Comparison of ENCODE assay signal across 25 cellular contexts in the genomic region with DNA sequence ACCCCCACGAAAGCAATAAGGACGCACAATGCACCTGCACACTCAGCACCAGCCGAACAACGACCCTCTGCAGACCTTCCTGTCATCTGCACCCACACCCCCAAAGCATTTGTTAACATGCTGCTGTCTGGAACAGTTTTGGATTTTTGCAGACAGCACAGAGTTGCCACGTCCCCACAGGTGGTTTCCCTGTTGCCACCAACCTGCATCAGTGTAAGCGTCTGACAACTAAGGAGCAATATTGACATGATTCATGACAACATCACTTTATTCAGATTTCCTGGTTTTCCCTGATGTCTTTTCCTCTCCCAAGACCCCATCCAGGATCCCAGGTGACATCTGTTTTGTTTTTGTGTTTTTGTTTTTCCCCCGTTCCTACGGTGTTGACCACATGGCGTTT.
"Had no signal": no experiment of that assay in that cellular context is flagged by ENCODE, and none has a peak within 500 bp of the region (broad histone marks: within the 10 kb centered on the region; RNA-seq: fewer than 3 reads in every experiment).

No MANE protein-coding gene starts in this region.

- H3K36me3 Mint-ChIP-seq: activated naive CD4-positive, alpha-beta T cell treated with anti-CD3 and anti-CD28 coated beads, Interleukin-2, amount 50 U/mL, for 24 hours; natural killer cell treated with Interleukin-12 subunit alpha and Interleukin-12 subunit beta and Interleukin-15 and Interleukin-18, amount 100 ng/mL, for 72 hours; stimulated activated effector memory CD8-positive, alpha-beta T cell treated with anti-CD3 and anti-CD28 coated beads, Interleukin-12 subunit alpha, Interleukin-12 subunit beta, amount 100 ng/mL, for 72 hours had no signal

- H3K27ac ChIP-seq: esophagus muscularis mucosa, foreskin keratinocyte, left ventricle myocardium inferior, neutrophil, ovary, sigmoid colon, thoracic aorta, VCaP had no signal

- H3K4me3 Mint-ChIP-seq: activated CD4-positive, alpha-beta T cell treated with anti-CD3 and anti-CD28 coated beads, Interleukin-2, amount 10 ng/mL, durations not matched to agents 7 days and 5 days; activated naive CD4-positive, alpha-beta T cell treated with anti-CD3 and anti-CD28 coated beads, Interleukin-2, amount 50 U/mL, for 24 hours; activated T-cell treated with anti-CD3 and anti-CD28 coated beads, Interleukin-2, amount 50 U/mL, for 4 hours; activated T-helper 17 cell treated with anti-CD3 and anti-CD28 coated beads, Interleukin-2, amount 50 U/mL, for 72 hours; central memory CD8-positive, alpha-beta T cell; dendritic cell treated with granulocyte-macrophage colony-stimulating factor and Interleukin-4, amounts not matched to agents 40 ng/mL and 50 ng/mL, for 4 days; natural killer cell treated with Interleukin-12 subunit alpha and Interleukin-12 subunit beta and Interleukin-15 and Interleukin-18, amount 100 ng/mL, for 72 hours; stimulated activated effector memory CD8-positive, alpha-beta T cell treated with anti-CD3 and anti-CD28 coated beads, Interleukin-12 subunit alpha, Interleukin-12 subunit beta, amount 100 ng/mL, for 72 hours; stimulated activated naive CD8-positive, alpha-beta T cell treated with anti-CD3 and anti-CD28 coated beads, Interleukin-15, Interleukin-2, amounts not matched to agents 100 ng/mL and 50 ng/mL, for 24 hours had no signal

- H3K4me1 ChIP-seq: foreskin keratinocyte had no signal

- H3K27me3 Mint-ChIP-seq: activated CD4-positive, alpha-beta T cell treated with anti-CD3 and anti-CD28 coated beads, Interleukin-2, amount 10 ng/mL, durations not matched to agents 7 days and 5 days; activated naive CD4-positive, alpha-beta T cell treated with anti-CD3 and anti-CD28 coated beads, Interleukin-2, amount 50 U/mL, for 24 hours; dendritic cell treated with granulocyte-macrophage colony-stimulating factor and Interleukin-4, amounts not matched to agents 40 ng/mL and 50 ng/mL, for 4 days; stimulated activated naive CD8-positive, alpha-beta T cell treated with anti-CD3 and anti-CD28 coated beads, Interleukin-15, Interleukin-2, amounts not matched to agents 100 ng/mL and 50 ng/mL, for 24 hours had no signal

- H3K4me1 Mint-ChIP-seq: activated CD4-positive, alpha-beta T cell treated with anti-CD3 and anti-CD28 coated beads, Interleukin-2, amount 10 ng/mL, durations not matched to agents 7 days and 5 days; activated naive CD4-positive, alpha-beta T cell treated with anti-CD3 and anti-CD28 coated beads, Interleukin-2, amount 50 U/mL, for 24 hours had no signal

- DNase-seq: activated CD4-positive, alpha-beta T cell treated with anti-CD3 and anti-CD28 coated beads for 1 hour; activated gamma-delta T cell treated with Interleukin-2 at 50 U/mL for 16 hours; activated T-cell treated with anti-CD3 and anti-CD28 coated beads, Interleukin-2, amount 50 U/mL, for 4 hours; foreskin keratinocyte; left ventricle myocardium inferior; mucosa of descending colon; ovary; retina; sigmoid colon; small intestine; stimulated activated CD4-positive, alpha-beta T cell treated with anti-CD3 and anti-CD28 coated beads, Interleukin-4, amount 100 ng/mL, for 24 hours; T-helper 9 cell; trophoblast cell had no signal

- H3K27me3 ChIP-seq: foreskin keratinocyte, neutrophil, ovary had no signal

- H3K4me3 ChIP-seq: esophagus muscularis mucosa, left ventricle myocardium inferior, mucosa of descending colon, ovary, sigmoid colon, thoracic aorta had no signal

- H3K27ac Mint-ChIP-seq: activated CD4-positive, alpha-beta T cell treated with anti-CD3 and anti-CD28 coated beads, Interleukin-2, amount 10 ng/mL, durations not matched to agents 7 days and 5 days; activated naive CD4-positive, alpha-beta T cell treated with anti-CD3 and anti-CD28 coated beads, Interleukin-2, amount 50 U/mL, for 24 hours; activated T-helper 17 cell treated with anti-CD3 and anti-CD28 coated beads, Interleukin-2, amount 50 U/mL, for 72 hours; dendritic cell treated with granulocyte-macrophage colony-stimulating factor and Interleukin-4, amounts not matched to agents 40 ng/mL and 50 ng/mL, for 4 days; natural killer cell treated with Interleukin-12 subunit alpha and Interleukin-12 subunit beta and Interleukin-15 and Interleukin-18, amount 100 ng/mL, for 72 hours; stimulated activated effector memory CD8-positive, alpha-beta T cell treated with anti-CD3 and anti-CD28 coated beads, Interleukin-12 subunit alpha, Interleukin-12 subunit beta, amount 100 ng/mL, for 72 hours; stimulated activated naive CD8-positive, alpha-beta T cell treated with anti-CD3 and anti-CD28 coated beads, Interleukin-15, Interleukin-2, amounts not matched to agents 100 ng/mL and 50 ng/mL, for 24 hours had no signal

- H3K9me3 ChIP-seq: esophagus muscularis mucosa, left ventricle myocardium inferior, mucosa of descending colon, neutrophil, ovary, sigmoid colon, thoracic aorta had no signal

- ATAC-seq: activated T-cell treated with anti-CD3 and anti-CD28 coated beads, Interleukin-2, amount 50 U/mL, for 4 hours; activated T-helper 17 cell treated with anti-CD3 and anti-CD28 coated beads, Interleukin-2, amount 50 U/mL, for 72 hours; foreskin keratinocyte; mucosa of descending colon; natural killer cell treated with Interleukin-12 subunit alpha and Interleukin-12 subunit beta and Interleukin-15 and Interleukin-18, amount 100 ng/mL, for 72 hours; stimulated activated effector memory CD8-positive, alpha-beta T cell treated with anti-CD3 and anti-CD28 coated beads, Interleukin-12 subunit alpha, Interleukin-12 subunit beta, amount 100 ng/mL, for 72 hours had no signal

- H3K9me3 Mint-ChIP-seq: activated CD4-positive, alpha-beta T cell treated with anti-CD3 and anti-CD28 coated beads, Interleukin-2, amount 10 ng/mL, durations not matched to agents 7 days and 5 days; activated naive CD4-positive, alpha-beta T cell treated with anti-CD3 and anti-CD28 coated beads, Interleukin-2, amount 50 U/mL, for 24 hours; activated T-cell treated with anti-CD3 and anti-CD28 coated beads, Interleukin-2, amount 50 U/mL, for 4 hours; activated T-helper 17 cell treated with anti-CD3 and anti-CD28 coated beads, Interleukin-2, amount 50 U/mL, for 72 hours; central memory CD8-positive, alpha-beta T cell; dendritic cell treated with granulocyte-macrophage colony-stimulating factor and Interleukin-4, amounts not matched to agents 40 ng/mL and 50 ng/mL, for 4 days; natural killer cell treated with Interleukin-12 subunit alpha and Interleukin-12 subunit beta and Interleukin-15 and Interleukin-18, amount 100 ng/mL, for 72 hours; stimulated activated effector memory CD8-positive, alpha-beta T cell treated with anti-CD3 and anti-CD28 coated beads, Interleukin-12 subunit alpha, Interleukin-12 subunit beta, amount 100 ng/mL, for 72 hours; stimulated activated naive CD8-positive, alpha-beta T cell treated with anti-CD3 and anti-CD28 coated beads, Interleukin-15, Interleukin-2, amounts not matched to agents 100 ng/mL and 50 ng/mL, for 24 hours had no signal

- H3K36me3 ChIP-seq: esophagus muscularis mucosa, left ventricle myocardium inferior, neutrophil, ovary, sigmoid colon, thoracic aorta had no signal
